In the genomic region with DNA sequence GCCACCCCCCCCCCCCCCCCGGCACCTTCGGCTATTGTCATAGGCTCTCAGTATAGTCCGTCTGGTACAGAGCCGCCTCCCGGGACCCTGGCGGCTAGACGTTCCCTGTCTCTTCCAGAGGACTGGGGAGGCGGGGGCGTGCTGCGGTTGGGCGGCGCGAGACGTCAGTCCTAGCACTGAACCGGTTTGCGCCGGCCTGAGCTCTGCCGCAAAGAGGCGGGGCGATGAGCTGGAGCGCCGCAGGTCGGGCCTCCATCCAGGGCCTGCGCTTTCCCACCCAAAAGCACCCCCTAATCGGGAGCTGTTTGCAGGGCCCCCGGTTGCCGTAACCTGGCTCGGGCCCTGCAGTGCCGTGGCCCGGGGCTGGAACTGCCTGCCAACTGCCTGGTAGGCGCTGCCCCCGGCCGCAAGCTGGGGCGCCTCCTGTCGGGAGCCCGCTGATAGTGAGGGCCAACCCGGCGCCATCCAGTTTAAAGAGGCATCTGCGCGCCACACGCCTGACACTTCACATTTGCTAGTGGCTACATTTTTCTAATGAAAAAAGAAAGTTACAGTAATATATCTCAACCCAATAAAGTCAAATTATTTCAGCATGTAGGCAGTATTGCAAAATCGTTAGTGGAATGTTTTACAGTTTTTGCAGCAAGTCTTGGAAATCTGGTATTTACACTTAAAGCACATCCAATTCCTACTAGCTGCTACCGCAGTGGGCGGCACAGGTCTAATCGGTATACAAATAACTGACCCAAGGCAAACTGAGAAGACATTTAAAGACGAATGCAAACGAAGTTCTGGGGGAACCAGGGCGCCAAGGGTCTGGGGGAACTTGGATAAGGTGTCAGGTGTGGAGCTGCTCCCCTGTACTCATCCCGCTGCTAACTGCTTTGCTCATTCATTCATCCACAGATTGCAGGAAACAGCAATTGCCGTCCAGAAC, we compare ENCODE assay signal across 8 cellular contexts. TPM values are rescaled to one million over a fixed set of nuclear protein-coding genes. Genes with fewer than 3 reads are reported as not detected.
DNase-seq lines count a peak whose midpoint lies in the region; ATAC-seq and TF ChIP-seq lines count a peak whose summit lies in the region.

No MANE protein-coding gene starts in this region.

- TF ChIP-seq CTCF in GM06990 (IDR thresholded peaks at IDR 0.05; ENCODE audit: insufficient read depth, low read length, poor library complexity, severe bottlenecking) (peak; percentile 97), HCT116 (IDR thresholded peaks at IDR 0.05 in 2 of 3, conservative IDR thresholded peaks at IDR 0.05 in 1 of 3; ENCODE audit: borderline replicate concordance in 1 of 3, insufficient read depth in 1 of 3, low read depth in 2 of 3, low read length in 2 of 3) (peak; percentile 48 to 91 (median 80); a peak in 5 of 6 replicates), SK-N-SH (IDR thresholded peaks at IDR 0.05) (peak; percentile 89)

- H3K4me2 ChIP-seq in HCT116 (ENCODE audit: low read length) (peak overlapping the region; percentile 68), SK-N-SH (peak overlapping the region; percentile 78)

- H3K27ac Mint-ChIP-seq in activated naive CD8-positive, alpha-beta T cell treated with anti-CD3 and anti-CD28 coated beads, Interleukin-2, amount 50 U/mL, for 24 hours = peak overlapping the region; percentile 88

- peaks cover 11 to 28% of the 10 kb centered on the region in 2 experiments for H3K4me1 ChIP-seq in HCT116 (ENCODE audit: control insufficient read depth in 1 of 2, insufficient read depth in 2 of 2, low read length in 2 of 2)
- H3K4me1 ChIP-seq in SK-N-SH (ENCODE audit: control insufficient read depth in 1 of 2, insufficient read depth in 2 of 2, low read depth in 1 of 2, low read length in 1 of 2) = peaks cover 10% of the 10 kb centered on the region in 2 experiments; a peak in 3 of 4 replicates
- H3K4me1 ChIP-seq in rectal smooth muscle tissue (ENCODE audit: control insufficient read depth, insufficient read depth, low read length) = peaks cover 15% of the 10 kb centered on the region

- DNase-seq in GM06990 (ENCODE audit: extremely low read depth, insufficient read length) = peak; percentile 98
- peak; percentile 95 for DNase-seq in HCT116 (ENCODE audit: low read depth, low spot score)
- DNase-seq in MV-4-11 (lab: John Stamatoyannopoulos, UW) = peak; percentile 98
- no peak for DNase-seq in SK-N-SH
- DNase-seq in activated naive CD8-positive, alpha-beta T cell treated with anti-CD3 and anti-CD28 coated beads, Interleukin-2, amount 50 U/mL, for 24 hours = peak; percentile 97
- DNase-seq in left ventricle myocardium superior = peak; percentile 99
- DNase-seq in HuH-7.5 (ENCODE audit: low spot score) = no peak

- ATAC-seq in HCT116 = peak; percentile 86
- ATAC-seq in activated naive CD8-positive, alpha-beta T cell treated with anti-CD3 and anti-CD28 coated beads, Interleukin-2, amount 50 U/mL, for 24 hours = peak; percentile 93
- peak; percentile 92 for ATAC-seq in left ventricle myocardium superior

- POLR2A ChIA-PET in HCT116 (lab: Charles Lee) (interaction anchor here (0.8 to 2.5 kb wide), 10 partner anchors 9 to 243 kb away, joined by 3 to 12 read pairs (median 3); a partner anchor contains a TSS), SK-N-SH (lab: Yijun Ruan, JAX) (interaction anchor here (0.6 to 3.9 kb wide), 12 partner anchors 8 to 509 kb away, joined by 3 to 35 read pairs (median 3); no protein-coding TSS in a partner anchor)

- CTCF ChIA-PET in HCT116 (lab: Charles Lee) (interaction anchor here (0.5 to 2.7 kb wide), 15 partner anchors 9 to 414 kb away, joined by 3 to 20 read pairs (median 6); no protein-coding TSS in a partner anchor), SK-N-SH (lab: Yijun Ruan, JAX) (interaction anchor here (0.9 to 3.4 kb wide), 16 partner anchors 9 to 468 kb away, joined by 3 to 23 read pairs (median 4); a partner anchor contains a TSS)

- 3% methylated on average over 32 of the region's 50 CpGs for WGBS in SK-N-SH (ENCODE audit: low lambda C conversion rate)

- TF ChIP-seq EP300 in SK-N-SH (IDR thresholded peaks at IDR 0.05; ENCODE audit: borderline replicate concordance in 1 of 2, low read depth in 1 of 2, low read length in 1 of 2) = no peak

- TF ChIP-seq POLR2A in HCT116 (IDR thresholded peaks at IDR 0.05; ENCODE audit: borderline replicate concordance, extremely low read depth, insufficient read depth, insufficient read length) = peak; percentile 32

- H3K36me3 ChIP-seq in GM06990 (ENCODE audit: control insufficient read depth, insufficient read depth, low read length) = no peaks in the 10 kb centered on the region
- H3K36me3 ChIP-seq in HCT116 (ENCODE audit: control insufficient read depth in 1 of 2, insufficient read depth in 2 of 2, low read length in 2 of 2) = peaks cover 0 to 5% of the 10 kb centered on the region in 2 experiments; a peak in 1 of 4 replicates
- H3K36me3 ChIP-seq in SK-N-SH (replicated peaks in 1 of 2; ENCODE audit: control insufficient read depth in 1 of 2, insufficient read depth in 2 of 2, low read length in 1 of 2) = peaks cover 2 to 7% of the 10 kb centered on the region in 2 experiments
- H3K36me3 ChIP-seq in rectal smooth muscle tissue (ENCODE audit: control insufficient read depth, insufficient read depth, low read length) = no peaks in the 10 kb centered on the region

- peak; percentile 29; the same call in 1 of the 2 replicates for TF ChIP-seq RAD21 in HCT116 (IDR thresholded peaks at IDR 0.05; ENCODE audit: low read depth)
- peak; percentile 34; the same call in 1 of the 2 replicates for TF ChIP-seq RAD21 in SK-N-SH (IDR thresholded peaks at IDR 0.05; ENCODE audit: low read length)

- H3K36me3 Mint-ChIP-seq in activated naive CD8-positive, alpha-beta T cell treated with anti-CD3 and anti-CD28 coated beads, Interleukin-2, amount 50 U/mL, for 24 hours (ENCODE audit: low read depth) = peaks cover 13% of the 10 kb centered on the region

- intact Hi-C loops in HCT116 (cut with micrococcal nuclease) = loop anchor here (2.0 to 5.0 kb wide), 4 partner anchors 74 to 469 kb away; a partner anchor contains a TSS
- intact Hi-C loops in left ventricle myocardium superior (cut with micrococcal nuclease) = no loop called here

- H3K9me3 ChIP-seq in HCT116 (ENCODE audit: control insufficient read depth in 1 of 2, insufficient read depth in 1 of 2, low read depth in 1 of 2, low read length in 2 of 2) (no peaks in the 10 kb centered on the region), SK-N-SH (no peaks in the 10 kb centered on the region; the same call in 1 of the 2 replicates)

- peaks cover under 1% of the 10 kb centered on the region for H3K27me3 Mint-ChIP-seq in activated naive CD8-positive, alpha-beta T cell treated with anti-CD3 and anti-CD28 coated beads, Interleukin-2, amount 50 U/mL, for 24 hours

- RAD21 ChIA-PET in HCT116 (lab: Charles Lee; ENCODE audit: low non-redundant PET in 1 of 2, low total read pairs in 2 of 2, uncharacterized antibody in 2 of 2, unreplicated experiment in 2 of 2) = interaction anchor here (0.7 to 1.1 kb wide), 2 partner anchors 14 to 86 kb away, joined by 3 to 7 read pairs; no protein-coding TSS in a partner anchor

- H3K27ac ChIP-seq in HCT116 (ENCODE audit: low read depth, low read length) (peak overlapping the region; percentile 96), SK-N-SH (ENCODE audit: low read depth in 2 of 2, low read length in 1 of 2) (peak overlapping the region; percentile 90 to 97), rectal smooth muscle tissue (ENCODE audit: low read depth, low read length) (peak overlapping the region; percentile 95)

- H4K20me1 ChIP-seq in HCT116 (ENCODE audit: insufficient read depth) (peaks cover 11% of the 10 kb centered on the region), SK-N-SH (ENCODE audit: insufficient read depth) (peaks cover 36% of the 10 kb centered on the region)

- H3K4me3 ChIP-seq in GM06990 (replicated peaks; ENCODE audit: low read depth, low read length) (peak overlapping the region; percentile 69), HCT116 (replicated peaks in 1 of 2; ENCODE audit: low read depth in 1 of 2, low read length in 2 of 2) (peak overlapping the region; percentile 54 to 59), SK-N-SH (ENCODE audit: low read depth in 2 of 2, low read length in 1 of 2) (peak overlapping the region; percentile 59 to 71), rectal smooth muscle tissue (ENCODE audit: low read length) (peak overlapping the region; percentile 57)

- BruUV-seq in HCT116 (replicated peaks; lab: Mats Ljungman, UMichigan) = TSS peak; percentile 75

- H3K9me2 ChIP-seq in HCT116 (ENCODE audit: insufficient read depth) (no peaks in the 10 kb centered on the region), SK-N-SH (no peaks in the 10 kb centered on the region)

- H3K27me3 ChIP-seq in GM06990 (replicated peaks; ENCODE audit: control insufficient read depth, insufficient read depth, low read length) (no peaks in the 10 kb centered on the region), HCT116 (ENCODE audit: insufficient read depth, low read length) (no peaks in the 10 kb centered on the region), SK-N-SH (ENCODE audit: insufficient read depth) (no peaks in the 10 kb centered on the region), rectal smooth muscle tissue (ENCODE audit: control insufficient read depth, insufficient read depth, low read length) (no peaks in the 10 kb centered on the region)

- H3K4me1 Mint-ChIP-seq in activated naive CD8-positive, alpha-beta T cell treated with anti-CD3 and anti-CD28 coated beads, Interleukin-2, amount 50 U/mL, for 24 hours = peaks cover 32% of the 10 kb centered on the region

- H3K9ac ChIP-seq in HCT116 (ENCODE audit: low read length) (peak overlapping the region; percentile 67), SK-N-SH (peak overlapping the region; percentile 85), rectal smooth muscle tissue (ENCODE audit: low read length) (peak overlapping the region; percentile 5)

- peak overlapping the region; percentile 82 for H3K4me3 Mint-ChIP-seq in activated naive CD8-positive, alpha-beta T cell treated with anti-CD3 and anti-CD28 coated beads, Interleukin-2, amount 50 U/mL, for 24 hours

- H2AFZ ChIP-seq in HCT116 (ENCODE audit: low read depth, low read length, poor library complexity, severe bottlenecking) (peak overlapping the region; percentile 3), SK-N-SH (ENCODE audit: low read depth) (peak overlapping the region; percentile 91)

- no peaks in the 10 kb centered on the region for H3K9me3 Mint-ChIP-seq in activated naive CD8-positive, alpha-beta T cell treated with anti-CD3 and anti-CD28 coated beads, Interleukin-2, amount 50 U/mL, for 24 hours

- peaks cover 17% of the 10 kb centered on the region for H3F3A ChIP-seq in SK-N-SH (replicated peaks; ENCODE audit: insufficient read depth)

- peaks cover 36% of the 10 kb centered on the region for H3K79me2 ChIP-seq in HCT116 (ENCODE audit: insufficient read depth, low read length)
- H3K79me2 ChIP-seq in SK-N-SH (ENCODE audit: insufficient read depth) = peaks cover 40% of the 10 kb centered on the region

TF ChIP-seq in HCT116, 20 proteins besides CTCF, POLR2A, EP300 and RAD21 (continues in another document):
- TF ChIP-seq CBX3 (IDR thresholded peaks at IDR 0.05; ENCODE audit: low read depth) = 0 out of 2 replicates have a peak, but pooled peaks have one; percentile 9

RNA-seq across cellular contexts. Expression of a gene that starts 0.8 kb away (rescaled TPM):
- total RNA-seq in HCT116 (2021; ENCODE audit: unreplicated experiment) (210 TPM), left ventricle myocardium superior (144 TPM)
- 111 and 112 TPM in 2 replicates for polyA plus RNA-seq in HCT116 (2012)
- 142 and 172 TPM in 2 replicates for polyA plus RNA-seq in SK-N-SH (2012; rRNA removed)
- 114 and 137 TPM in 2 replicates for polyA plus RNA-seq in SK-N-SH (2012; cell fraction: cytosol; rRNA removed)
- polyA plus RNA-seq in SK-N-SH (2012; cell fraction: nucleus; rRNA removed) = 193 and 215 TPM in 2 replicates

Comparison
In these comparisons a context has a peak if more than half of its experiments do, and no peak if none do; other contexts are left out.
1. DNase-seq: peak in GM06990 (single experiment), HCT116 (single experiment), MV-4-11 (single experiment), activated naive CD8-positive, alpha-beta T cell treated with anti-CD3 and anti-CD28 coated beads, Interleukin-2, amount 50 U/mL, for 24 hours (single experiment) and left ventricle myocardium superior (single experiment); none in SK-N-SH (single experiment) and HuH-7.5 (single experiment).
2. H3K9ac ChIP-seq: peak in every context shown above with its lines; median percentile 85 in SK-N-SH; 67 in HCT116; 5 in rectal smooth muscle tissue.
3. Peak in every context shown above with its lines, with median percentiles within 50 percentile points of each other: H3K4me3 ChIP-seq, CTCF ChIP-seq, ATAC-seq and H3K27ac ChIP-seq.